1 cellular context compared by ENCODE assay signal in genomic region chr1:26471498-26472329, GRCh38.
TF ChIP-seq lines count a peak whose summit lies in the region.

No MANE protein-coding gene starts in this region.

TF ChIP-seq in K562, 482 proteins besides CTCF, POLR2A, EP300 and RAD21 (continued from another document):
- TF ChIP-seq ZNF165 (CRISPR knock-in tag; IDR thresholded peaks at IDR 0.05; ENCODE audit: borderline replicate concordance), result no peak
- TF ChIP-seq CHD4 (IDR thresholded peaks at IDR 0.05; ENCODE audit: insufficient read depth, insufficient replicate concordance, low read depth, low read length, poor library complexity, severe bottlenecking), result no peak
- no peak for TF ChIP-seq ZNF253 (CRISPR knock-in tag; conservative IDR thresholded peaks at IDR 0.05)
- no peak for TF ChIP-seq NR1H2 (CRISPR knock-in tag; IDR thresholded peaks at IDR 0.05)
- no peak for TF ChIP-seq RBM15 (IDR thresholded peaks at IDR 0.05; ENCODE audit: insufficient read depth, low read length)
- TF ChIP-seq ZBTB12 (CRISPR knock-in tag; IDR thresholded peaks at IDR 0.05), result no peak; the same call in 1 of the 2 replicates
- no peak for TF ChIP-seq THRB (CRISPR knock-in tag; conservative IDR thresholded peaks at IDR 0.05)
- no peak for TF ChIP-seq KAT2B (IDR thresholded peaks at IDR 0.05; ENCODE audit: low read depth, low read length)
